ENCODE assay signal across 16 cellular contexts in genomic region chr10:100747826-100748231, GRCh38. TPM values are rescaled to one million over a fixed set of nuclear protein-coding genes. Genes with fewer than 3 reads are reported as not detected.
A peak's percentile ranks its signal among the peaks of the same experiment; 100 is the strongest.
DNase-seq lines count a peak whose midpoint lies in the region; ATAC-seq, FAIRE-seq and TF ChIP-seq lines count a peak whose summit lies in the region.
"Had no signal": no experiment of that assay in that cellular context is flagged by ENCODE, and none has a peak within 500 bp of the region (broad histone marks: within the 10 kb centered on the region; RNA-seq: fewer than 3 reads in every experiment).

No MANE protein-coding gene starts in this region.

- no peak overlapping the region for H3K56ac ChIP-seq in H1 (replicated peaks; ENCODE audit: insufficient read length, low read depth, low read length)

- no peak overlapping the region for H3K14ac ChIP-seq in H1 (ENCODE audit: insufficient read length)

- H3K36me3 ChIP-seq in heart right ventricle (no peaks in the 10 kb centered on the region), H1 (ENCODE audit: control insufficient read depth in 2 of 4, insufficient read depth in 4 of 4, low read length in 3 of 4) (peaks cover 0 to 7% (median 0%) of the 10 kb centered on the region in 4 experiments; a peak in 1 of 8 replicates), thoracic aorta (no peaks in the 10 kb centered on the region)
- H3K36me3 ChIP-seq: left lung, upper lobe of right lung had no signal

- no peaks in the 10 kb centered on the region for H3K79me2 ChIP-seq in H1 (ENCODE audit: control insufficient read depth in 1 of 2, insufficient read depth in 2 of 2, low read length in 2 of 2)

- no peak for TF ChIP-seq POLR2A in H1 (IDR thresholded peaks at IDR 0.05; ENCODE audit: control extremely low read depth in 1 of 2, low read depth in 2 of 2, low read length in 2 of 2)

- H2BK5ac ChIP-seq in H1 (ENCODE audit: low read depth, low read length) = no peak overlapping the region

- CTCF ChIA-PET in H1 (lab: Charles Lee; ENCODE audit: partially characterized antibody) = interaction anchor here (0.7 to 1.1 kb wide), 4 partner anchors 70 to 185 kb away, joined by 3 to 4 read pairs (median 3); no protein-coding TSS in a partner anchor

- intact Hi-C loops in heart right ventricle (cut with DNase I) (loop anchor here in 4 of 10 donors (5.0 to 10.0 kb wide), 3 partner anchors 81 to 183 kb away; no protein-coding TSS in a partner anchor), Right ventricle myocardium superior (cut with DNase I) (no loop called here), sciatic nerve (cut with DNase I) (no loop called here)

- H3K9me3 ChIP-seq in heart right ventricle (no peaks in the 10 kb centered on the region), H1 (ENCODE audit: insufficient read depth in 2 of 2, low read depth in 1 of 2, low read length in 1 of 2) (no peaks in the 10 kb centered on the region), thoracic aorta (no peaks in the 10 kb centered on the region)
- H3K9me3 ChIP-seq: left lung, upper lobe of right lung had no signal

- POLR2A ChIA-PET in H1 (lab: Charles Lee; ENCODE audit: partially characterized antibody) = interaction anchor here (2.2 kb wide), 1 partner anchor 10 kb away, joined by 7 read pairs; no protein-coding TSS in a partner anchor

- H3K4me3 ChIP-seq in heart right ventricle = peak overlapping the region in 7 of 10 donors; percentile 16 to 46 (median 30)
- H3K4me3 ChIP-seq in H1 (ENCODE audit: extremely low read depth in 1 of 4, insufficient read depth in 2 of 4, low read depth in 3 of 4, low read length in 4 of 4) = peak overlapping the region in 1 of 4 experiments; percentile 20; a peak in 2 of 8 replicates
- peak overlapping the region; percentile 50 for H3K4me3 ChIP-seq in thoracic aorta
- H3K4me3 ChIP-seq: left lung, upper lobe of right lung had no signal

- H3K4ac ChIP-seq in H1 (replicated peaks; ENCODE audit: insufficient read length, low read depth, low read length) = no peak overlapping the region

- no peak for TF ChIP-seq RAD21 in H1 (IDR thresholded peaks at IDR 0.05 in 1 of 2, conservative IDR thresholded peaks at IDR 0.05 in 1 of 2; ENCODE audit: low read depth in 2 of 2, low read length in 2 of 2)

- no peak for TF ChIP-seq EP300 in H1 (IDR thresholded peaks at IDR 0.05; ENCODE audit: borderline replicate concordance in 1 of 2, low read depth in 2 of 2, low read length in 2 of 2)

- H2BK15ac ChIP-seq in H1 (ENCODE audit: low read length) = no peak overlapping the region

- H4K8ac ChIP-seq in H1 (ENCODE audit: extremely low read depth, insufficient read depth, low read length) = no peak overlapping the region

- peaks cover 2% of the 10 kb centered on the region; the same call in 1 of the 2 replicates for H3K23me2 ChIP-seq in H1 (ENCODE audit: low read depth, low read length)

- peaks cover 15 to 58% (median 44%) of the 10 kb centered on the region in 9 donors for H3K4me1 ChIP-seq in heart right ventricle
- H3K4me1 ChIP-seq in H1 (replicated peaks in 1 of 4; ENCODE audit: control insufficient read depth in 3 of 4, insufficient read depth in 4 of 4, low read length in 3 of 4) = peaks cover 0 to 19% (median 11%) of the 10 kb centered on the region in 4 experiments; a peak in 6 of 7 replicates
- peaks cover 33 to 56% of the 10 kb centered on the region in 2 donors for H3K4me1 ChIP-seq in thoracic aorta (ENCODE audit: control insufficient read depth in 1 of 2, low read depth in 2 of 2)

- H3K4me2 ChIP-seq in H1 (ENCODE audit: insufficient read depth in 1 of 2, low read depth in 2 of 2, low read length in 2 of 2) = peak overlapping the region; percentile 7 to 47; a peak in 2 of 4 replicates

- H3K18ac ChIP-seq in H1 (ENCODE audit: extremely low read depth, low read length) = no peak overlapping the region

- H4K91ac ChIP-seq in H1 (replicated peaks; ENCODE audit: insufficient read length, low read length) = no peak overlapping the region

- H4K20me1 ChIP-seq in H1 (replicated peaks in 1 of 2; ENCODE audit: control insufficient read depth in 1 of 2, insufficient read depth in 2 of 2, low read length in 2 of 2) = peaks cover 27 to 44% of the 10 kb centered on the region in 2 experiments

- no peaks in the 10 kb centered on the region for H3K79me1 ChIP-seq in H1 (ENCODE audit: low read depth, low read length)

- DNase-seq in heart right ventricle (no peak), Right ventricle myocardium superior (no peak), H1 (ENCODE audit: low read depth in 1 of 2, low spot score in 2 of 2) (no peak), mesenteric fat pad (ENCODE audit: low spot score) (peak; percentile 78), thoracic aorta (ENCODE audit: low spot score) (no peak), sciatic nerve (ENCODE audit: low spot score) (no peak), NCI-H1436 treated with DMSO at 0.1 percent for 48 hours (lab: John Stamatoyannopoulos, UW) (no peak)
- DNase-seq: DMS53; effector CD4-positive, alpha-beta T cell; left lung; stimulated activated CD8-positive, alpha-beta memory T cell treated with anti-CD3 and anti-CD28 coated beads, Interleukin-4, amount 100 ng/mL, for 48 hours; SW 1271; upper lobe of right lung had no signal

- H2BK120ac ChIP-seq in H1 (replicated peaks; ENCODE audit: low read depth, low read length) = no peak overlapping the region

- FAIRE-seq in H1 (lab: Jason Lieb, UNC) = no peak
- FAIRE-seq: astrocyte had no signal

- no peak overlapping the region for H2BK20ac ChIP-seq in H1 (ENCODE audit: low read length)

- H3K27me3 ChIP-seq in heart right ventricle (peaks cover 63 to 100% (median 100%) of the 10 kb centered on the region in 7 donors), H1 (replicated peaks in 1 of 4; ENCODE audit: control insufficient read depth in 3 of 4, extremely low read depth in 1 of 4, insufficient read depth in 3 of 4, low read length in 3 of 4) (peaks cover 83 to 94% (median 92%) of the 10 kb centered on the region in 4 experiments), thoracic aorta (replicated peaks; ENCODE audit: insufficient read depth) (peaks cover 41% of the 10 kb centered on the region)

- H4K5ac ChIP-seq in H1 (ENCODE audit: insufficient read length, low read depth, low read length) = no peak overlapping the region

- WGBS in heart right ventricle, 2 donors = 0 to 1% methylated on average over 34 to 37 of the region's 37 CpGs
- 3% methylated on average over 17 of the region's 37 CpGs; no CpG with 5 or more reads in 1 of the 2 experiments for WGBS in H1 (ENCODE audit: extremely low coverage in 1 of 2, insufficient coverage in 1 of 2, insufficient read length in 1 of 2, insufficient replicate concordance in 2 of 2, low coverage in 1 of 2, low lambda C conversion rate in 2 of 2, missing lambda C conversion rate in 1 of 2), 2 experiments

- no peak overlapping the region for H2AFZ ChIP-seq in H1 (ENCODE audit: low read length)

- H3K9ac ChIP-seq in H1 (replicated peaks in 1 of 4; ENCODE audit: extremely low read depth in 1 of 4, low read depth in 3 of 4, low read length in 3 of 4) = no peak overlapping the region

- TF ChIP-seq CTCF in heart right ventricle (IDR thresholded peaks at IDR 0.05) = no peak
- TF ChIP-seq CTCF in H1 (IDR thresholded peaks at IDR 0.05; ENCODE audit: control extremely low read depth in 1 of 3, insufficient read depth in 1 of 3, low read depth in 1 of 3, low read length in 3 of 3) = no peak
- no peak for TF ChIP-seq CTCF in thoracic aorta (IDR thresholded peaks at IDR 0.05)

- no peak overlapping the region for H2AK5ac ChIP-seq in H1 (ENCODE audit: low read depth, low read length)

- no peak overlapping the region for H3K27ac ChIP-seq in heart right ventricle
- no peak overlapping the region for H3K27ac ChIP-seq in H1 (ENCODE audit: low read depth, low read length)
- H3K27ac ChIP-seq in thoracic aorta = no peak overlapping the region
- H3K27ac ChIP-seq: left lung, upper lobe of right lung had no signal

- ATAC-seq in heart right ventricle = no peak
- no peak for ATAC-seq in Right ventricle myocardium superior (ENCODE audit: poor library complexity)
- ATAC-seq in thoracic aorta (ENCODE audit: insufficient number of reproducible peaks, low FRiP score, low read depth) = no peak
- ATAC-seq in HG03469 (IDR thresholded peaks at IDR 0.05; ENCODE audit: unreplicated experiment) = no peak
- ATAC-seq in sciatic nerve = no peak
- ATAC-seq: activated CD4-positive, CD25-positive, alpha-beta regulatory T cell treated with anti-CD3 and anti-CD28 coated beads, Interleukin-2, amount 50 U/mL, for 24 hours; left lung; upper lobe of right lung had no signal

- no peak overlapping the region for H3K23ac ChIP-seq in H1 (ENCODE audit: insufficient read length)

- no peak overlapping the region for H2BK12ac ChIP-seq in H1 (ENCODE audit: low read depth, low read length)

TF ChIP-seq in H1, 55 proteins besides CTCF, POLR2A, EP300 and RAD21 (continues in another document):
- no peak for TF ChIP-seq NRF1 (IDR thresholded peaks at IDR 0.05; ENCODE audit: low read depth, low read length)
- no peak for TF ChIP-seq E2F6 (IDR thresholded peaks at IDR 0.05)
- no peak for TF ChIP-seq BRCA1 (IDR thresholded peaks at IDR 0.05; ENCODE audit: low read depth, low read length)
- no peak for TF ChIP-seq TAF1 (IDR thresholded peaks at IDR 0.05; ENCODE audit: low read depth, low read length)
- no peak for TF ChIP-seq SP4 (IDR thresholded peaks at IDR 0.05; ENCODE audit: low read length)
- TF ChIP-seq POLR2AphosphoS5 (IDR thresholded peaks at IDR 0.05; ENCODE audit: low read depth, low read length) = no peak
- no peak for TF ChIP-seq RBBP5 (IDR thresholded peaks at IDR 0.05; ENCODE audit: borderline replicate concordance, low read depth, low read length)
- TF ChIP-seq TEAD4 (IDR thresholded peaks at IDR 0.05; ENCODE audit: low read depth, low read length) = peak; percentile 71; the same call in 1 of the 2 replicates

RNA-seq across cellular contexts. Expression of gene PAX2, which starts 2.4 kb away (rescaled TPM):
- not detected for total RNA-seq in heart right ventricle
- polyA plus RNA-seq in heart right ventricle = not detected
- not detected for total RNA-seq in Right ventricle myocardium superior
- not detected in 2 replicates for total RNA-seq in H1 (2021; fragmentation: NEBNext Ultra II Directional; extraction: Animal tissue kit (Norgen Biotek cat#: 25700))
- polyA plus RNA-seq in H1 (2011; rRNA removed) = 0.02 TPM in 1 of 2 replicates, not detected in the other
- polyA plus RNA-seq in H1 (2011; cell fraction: cytosol; rRNA removed) = not detected
- not detected for polyA plus RNA-seq in H1 (2011; cell fraction: nucleus; rRNA removed)
- polyA plus RNA-seq in H1 (2012, experiment 1 of 2) = 0.05 TPM in 1 of 4 replicates, not detected in the others
- not detected for polyA plus RNA-seq in H1 (2012, experiment 2 of 2)
- polyA plus RNA-seq in H1 (2013, experiment 1 of 2) = not detected
- 0.06 TPM for polyA plus RNA-seq in H1 (2013, experiment 2 of 2)
- not detected in 2 replicates for polyA minus RNA-seq in H1 (2011; rRNA and poly(A)+ RNA removed)
- polyA minus RNA-seq in H1 (2011; cell fraction: cytosol; rRNA and poly(A)+ RNA removed) = not detected
- not detected for polyA minus RNA-seq in H1 (2011; cell fraction: nucleus; rRNA and poly(A)+ RNA removed)
- total RNA-seq in mesenteric fat pad = not detected
- total RNA-seq in thoracic aorta = not detected
- total RNA-seq in sciatic nerve = not detected
- total RNA-seq: left lung, upper lobe of right lung had no signal
